ENCODE assay signal across 8 cellular contexts in genomic region chr15:39782441-39783138, GRCh38. TPM values are rescaled to one million over a fixed set of nuclear protein-coding genes. Genes with fewer than 3 reads are reported as not detected.
DNase-seq lines count a peak whose midpoint lies in the region; ATAC-seq and TF ChIP-seq lines count a peak whose summit lies in the region.

FSIP1 (minus strand) TSS chr15:39782841; CDS start chr15:39776524, 6,317 bp downstream.

- H3K36me3 ChIP-seq in mesenchymal stem cell (ENCODE audit: control insufficient read depth in 1 of 2, insufficient read depth in 2 of 2, low read depth in 1 of 2, low read length in 2 of 2): no peaks in the 10 kb centered on the region

- WGBS in mesenchymal stem cell: under 1% methylated on average over 52 of the region's 64 CpGs

- H3K4me3 Mint-ChIP-seq in effector memory CD8-positive, alpha-beta T cell: peak within 1 kb of the TSS; percentile 83 to 97

- H3K9ac ChIP-seq in mesenchymal stem cell (ENCODE audit: low read length): peak within 1 kb of the TSS; percentile 95

- H3K27me3 ChIP-seq in mesenchymal stem cell (ENCODE audit: control insufficient read depth in 1 of 2, insufficient read depth in 1 of 2, low read length in 2 of 2): no peaks in the 10 kb centered on the region

- H2BK5ac ChIP-seq in mesenchymal stem cell (ENCODE audit: low read depth, low read length, poor library complexity, severe bottlenecking): no peak within 1 kb of the TSS

- H3K4me3 ChIP-seq in mesenchymal stem cell (ENCODE audit: insufficient read depth in 1 of 2, low read depth in 1 of 2, low read length in 2 of 2): peak within 1 kb of the TSS; percentile 91 to 94

- H2AFZ ChIP-seq in mesenchymal stem cell (ENCODE audit: low read depth, low read length): peak within 1 kb of the TSS; percentile 100

- peak within 1 kb of the TSS; percentile 38 for H4K8ac ChIP-seq in mesenchymal stem cell (ENCODE audit: low read length)

- peak within 1 kb of the TSS; percentile 79 for H3K27ac ChIP-seq in mesenchymal stem cell (ENCODE audit: low read length, poor library complexity, severe bottlenecking)

- H3K4me1 ChIP-seq in mesenchymal stem cell (ENCODE audit: control insufficient read depth, insufficient read depth, low read depth, low read length): peaks cover 5% of the 10 kb centered on the region

- H2BK120ac ChIP-seq in mesenchymal stem cell (ENCODE audit: low read depth, low read length): no peak within 1 kb of the TSS

- peak within 1 kb of the TSS in 1 of 2 experiments; percentile 86 for H2BK12ac ChIP-seq in mesenchymal stem cell (ENCODE audit: low read length in 2 of 2)

- peak; percentile 97 for ATAC-seq in effector memory CD8-positive, alpha-beta T cell (replicated peaks)

- peak within 1 kb of the TSS in 1 of 2 experiments; percentile 0 for H3K4ac ChIP-seq in mesenchymal stem cell (ENCODE audit: low read depth in 1 of 2, low read length in 2 of 2)

- DNase-seq in COLO668 (lab: John Stamatoyannopoulos, UW; ENCODE audit: unreplicated experiment) (peak; percentile 94), GM20000 (ENCODE audit: low spot score) (peak; percentile 97), HS-5 (ENCODE audit: low read depth) (peak; percentile 90), NK-92 (lab: John Stamatoyannopoulos, UW; ENCODE audit: unreplicated experiment) (peak; percentile 84), mesenchymal stem cell (peak; percentile 98)
- peak; percentile 83 to 88 for DNase-seq in activated CD8-positive, alpha-beta memory T cell treated with anti-CD3 and anti-CD28 coated beads for 4 hours (ENCODE audit: low read depth in 2 of 2)
- peak; percentile 93 to 98 (median 96) for DNase-seq in effector memory CD8-positive, alpha-beta T cell
- DNase-seq in stimulated activated CD8-positive, alpha-beta memory T cell treated with anti-CD3 and anti-CD28 coated beads, Interleukin-12 subunit alpha, Interleukin-12 subunit beta, amount 100 ng/mL, for 24 hours (ENCODE audit: extremely low read depth): peak; percentile 87

- no peaks in the 10 kb centered on the region for H3K9me3 ChIP-seq in mesenchymal stem cell (ENCODE audit: control insufficient read depth, low read length)

- H4K91ac ChIP-seq in mesenchymal stem cell (ENCODE audit: low read length): no peak within 1 kb of the TSS

- H2AK5ac ChIP-seq in mesenchymal stem cell (ENCODE audit: low read length, severe bottlenecking): peak within 1 kb of the TSS; percentile 18

- peaks cover 0 to 2% of the 10 kb centered on the region in 2 donors for H3K27me3 Mint-ChIP-seq in effector memory CD8-positive, alpha-beta T cell

- H3K4me1 Mint-ChIP-seq in effector memory CD8-positive, alpha-beta T cell (ENCODE audit: low read depth in 2 of 2): peaks cover 18 to 34% of the 10 kb centered on the region in 2 donors

- H3K36me3 Mint-ChIP-seq in effector memory CD8-positive, alpha-beta T cell (ENCODE audit: insufficient read depth): peaks cover 11% of the 10 kb centered on the region

- H3K9me3 Mint-ChIP-seq in effector memory CD8-positive, alpha-beta T cell: no peaks in the 10 kb centered on the region

- peaks cover 10% of the 10 kb centered on the region for H3K79me1 ChIP-seq in mesenchymal stem cell (replicated peaks; ENCODE audit: low read length, poor library complexity, severe bottlenecking)

- H2BK15ac ChIP-seq in mesenchymal stem cell (ENCODE audit: low read depth, poor library complexity, severe bottlenecking): no peak within 1 kb of the TSS

- peak within 1 kb of the TSS; percentile 57 to 97 for H3K18ac ChIP-seq in mesenchymal stem cell (ENCODE audit: low read depth in 1 of 2, low read length in 2 of 2)

- H3K27ac Mint-ChIP-seq in effector memory CD8-positive, alpha-beta T cell: peak within 1 kb of the TSS; percentile 80 to 96

- H3K14ac ChIP-seq in mesenchymal stem cell (ENCODE audit: low read length in 2 of 2): peak within 1 kb of the TSS in 1 of 2 experiments; percentile 4

- H3K4me2 ChIP-seq in mesenchymal stem cell (ENCODE audit: low read length, poor library complexity, severe bottlenecking): peak within 1 kb of the TSS; percentile 42

- no peak within 1 kb of the TSS for H3K23ac ChIP-seq in mesenchymal stem cell (ENCODE audit: low read length in 2 of 2)

- no peak for TF ChIP-seq CTCF in GM20000 (IDR thresholded peaks at IDR 0.05; ENCODE audit: extremely low read depth, missing control alignments)

RNA-seq across cellular contexts. Expression of gene FSIP1, which starts in this region (rescaled TPM):
- polyA plus RNA-seq in mesenchymal stem cell (2013, experiment 1 of 2): 0.41 TPM
- polyA plus RNA-seq in mesenchymal stem cell (2013, experiment 2 of 2): 0.42 TPM

Comparison
In these comparisons a context has a peak if more than half of its experiments do, and no peak if none do; other contexts are left out.
1. Peak in every context shown above with its lines: DNase-seq, ATAC-seq, H3K4me3 ChIP-seq and H3K27ac ChIP-seq.